ENCODE assay signal across 18 cellular contexts in the genomic region with DNA sequence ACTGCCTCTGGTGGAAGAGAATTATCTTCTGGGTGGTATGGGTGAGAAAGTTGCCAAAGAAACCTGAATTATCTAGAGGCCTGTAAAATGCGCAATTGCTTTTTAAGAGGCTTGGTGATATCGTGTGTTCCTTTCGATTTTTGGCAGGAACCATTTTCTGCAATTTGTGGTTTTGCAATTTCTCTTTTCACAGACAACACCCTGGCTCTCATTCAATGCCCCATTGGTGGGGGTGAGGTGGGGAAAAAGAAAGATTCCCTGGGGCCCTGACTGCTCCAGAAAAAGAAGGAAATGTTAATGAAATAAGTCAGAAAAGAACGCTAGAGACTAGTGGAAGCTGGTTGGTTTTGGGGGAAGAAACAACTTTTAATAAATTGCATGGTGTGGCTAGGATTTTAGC.
DNase-seq lines count a peak whose midpoint lies in the region; TF ChIP-seq lines count a peak whose summit lies in the region.
"Had no signal": no experiment of that assay in that cellular context is flagged by ENCODE, and none has a peak within 500 bp of the region (broad histone marks: within the 10 kb centered on the region; RNA-seq: fewer than 3 reads in every experiment).

No MANE protein-coding gene starts in this region.

- no peak overlapping the region for H3K18ac ChIP-seq in trophoblast cell (ENCODE audit: low read length)

- H2AK5ac ChIP-seq in trophoblast cell (ENCODE audit: low read length) = no peak overlapping the region

- no peak for TF ChIP-seq CTCF in CD14-positive monocyte (IDR thresholded peaks at IDR 0.05)
- no peak for TF ChIP-seq CTCF in cardiac fibroblast (IDR thresholded peaks at IDR 0.05; ENCODE audit: low read depth, low read length)
- no peak for TF ChIP-seq CTCF in neutrophil (IDR thresholded peaks at IDR 0.05)
- TF ChIP-seq CTCF in Peyer's patch (IDR thresholded peaks at IDR 0.05) = no peak

- H3K36me3 Mint-ChIP-seq in CD14-positive monocyte = no peaks in the 10 kb centered on the region
- H3K36me3 Mint-ChIP-seq: CD4-positive, alpha-beta memory T cell had no signal

- no peak overlapping the region for H2AFZ ChIP-seq in trophoblast cell (ENCODE audit: insufficient read depth, low read length, poor library complexity)
- H2AFZ ChIP-seq: parathyroid adenoma had no signal

- H3K79me2 ChIP-seq in trophoblast cell (ENCODE audit: control insufficient read depth, insufficient read depth, low read length, poor library complexity) = no peaks in the 10 kb centered on the region
- H3K79me2 ChIP-seq: parathyroid adenoma had no signal

- H3K27ac ChIP-seq in KOPT-K1 (ENCODE audit: low read depth, low read length, poor library complexity, severe bottlenecking) (peak overlapping the region; percentile 100), neutrophil (peak overlapping the region; percentile 61), trophoblast cell (ENCODE audit: low read depth, low read length) (no peak overlapping the region), Peyer's patch (no peak overlapping the region)
- H3K27ac ChIP-seq: epithelial cell of prostate, parathyroid adenoma had no signal

- peak overlapping the region in 4 of 7 donors; percentile 7 to 62 (median 38) for H3K27ac Mint-ChIP-seq in CD14-positive monocyte
- H3K27ac Mint-ChIP-seq: activated T-cell treated with anti-CD3 and anti-CD28 coated beads, Interleukin-2, amount 50 U/mL, for 72 hours; CD4-positive, alpha-beta memory T cell; stimulated activated naive CD8-positive, alpha-beta T cell treated with anti-CD3 and anti-CD28 coated beads, Interleukin-15, amount 100 ng/mL, for 72 hours; T-helper 2 cell treated with Interferon-gamma antibody and Interleukin-4, amounts not matched to agents 5 μg/mL and 100 μg/mL, for 36 hours had no signal

- H3K23ac ChIP-seq in trophoblast cell (ENCODE audit: low read length) = no peak overlapping the region

- TF ChIP-seq POLR2A in Peyer's patch (IDR thresholded peaks at IDR 0.05) = no peak

- H3K36me3 ChIP-seq in KOPT-K1 (ENCODE audit: insufficient read depth, low read length) = no peaks in the 10 kb centered on the region
- H3K36me3 ChIP-seq in neutrophil = no peaks in the 10 kb centered on the region
- no peaks in the 10 kb centered on the region for H3K36me3 ChIP-seq in trophoblast cell (ENCODE audit: control insufficient read depth in 1 of 2, insufficient read depth in 2 of 2, low read length in 2 of 2)
- H3K36me3 ChIP-seq in Peyer's patch = no peaks in the 10 kb centered on the region
- H3K36me3 ChIP-seq: vagina had no signal

- intact Hi-C loops in CD14-positive monocyte (cut with micrococcal nuclease) = no loop called here

- H4K12ac ChIP-seq in trophoblast cell (ENCODE audit: low read depth, low read length) = no peak overlapping the region

- H3K9me3 ChIP-seq in KOPT-K1 (ENCODE audit: insufficient read depth, low read length, poor library complexity, severe bottlenecking) = peaks cover 13% of the 10 kb centered on the region
- H3K9me3 ChIP-seq in neutrophil = no peaks in the 10 kb centered on the region
- no peaks in the 10 kb centered on the region for H3K9me3 ChIP-seq in trophoblast cell (ENCODE audit: insufficient read depth, low read depth, low read length)
- H3K9me3 ChIP-seq in Peyer's patch = no peaks in the 10 kb centered on the region
- H3K9me3 ChIP-seq: vagina had no signal

- no peaks in the 10 kb centered on the region for H3K27me3 Mint-ChIP-seq in CD14-positive monocyte (ENCODE audit: low read depth in 3 of 3)
- H3K27me3 Mint-ChIP-seq: CD4-positive, alpha-beta memory T cell; stimulated activated naive CD8-positive, alpha-beta T cell treated with anti-CD3 and anti-CD28 coated beads, Interleukin-15, amount 100 ng/mL, for 72 hours had no signal

- H4K8ac ChIP-seq in trophoblast cell (ENCODE audit: low read depth, low read length) = no peak overlapping the region

- peaks cover 16% of the 10 kb centered on the region for H3K4me1 Mint-ChIP-seq in CD14-positive monocyte
- H3K4me1 Mint-ChIP-seq: CD4-positive, alpha-beta memory T cell; stimulated activated naive CD8-positive, alpha-beta T cell treated with anti-CD3 and anti-CD28 coated beads, Interleukin-15, amount 100 ng/mL, for 72 hours had no signal

- H3K4me3 Mint-ChIP-seq in CD14-positive monocyte = peak overlapping the region; percentile 55 to 72
- H3K4me3 Mint-ChIP-seq: activated T-cell treated with anti-CD3 and anti-CD28 coated beads, Interleukin-2, amount 50 U/mL, for 72 hours; CD4-positive, alpha-beta memory T cell; stimulated activated naive CD8-positive, alpha-beta T cell treated with anti-CD3 and anti-CD28 coated beads, Interleukin-15, amount 100 ng/mL, for 72 hours; T-helper 2 cell treated with Interferon-gamma antibody and Interleukin-4, amounts not matched to agents 5 μg/mL and 100 μg/mL, for 36 hours had no signal

- no peak overlapping the region for H2BK12ac ChIP-seq in trophoblast cell (ENCODE audit: low read length)

- H3K9ac ChIP-seq in trophoblast cell (ENCODE audit: low read length) = no peak overlapping the region
- H3K9ac ChIP-seq: parathyroid adenoma had no signal

- H3K4me3 ChIP-seq in cardiac fibroblast (replicated peaks in 1 of 2; ENCODE audit: low read depth in 2 of 2, low read length in 2 of 2) (no peak overlapping the region), neutrophil (ENCODE audit: low read depth in 1 of 2, low read length in 1 of 2) (peak overlapping the region; percentile 16 to 31), trophoblast cell (ENCODE audit: low read depth, low read length) (no peak overlapping the region), Peyer's patch (no peak overlapping the region)
- H3K4me3 ChIP-seq: coronary artery, vagina had no signal

- no peaks in the 10 kb centered on the region for H3K79me1 ChIP-seq in trophoblast cell (ENCODE audit: low read length)

- H4K91ac ChIP-seq in trophoblast cell (ENCODE audit: low read depth, low read length) = no peak overlapping the region

- no peak overlapping the region for H3K14ac ChIP-seq in trophoblast cell (ENCODE audit: low read length)

- peaks cover 0 to 3% (median 0%) of the 10 kb centered on the region in 7 donors for H3K9me3 Mint-ChIP-seq in CD14-positive monocyte
- H3K9me3 Mint-ChIP-seq: stimulated activated naive CD8-positive, alpha-beta T cell treated with anti-CD3 and anti-CD28 coated beads, Interleukin-15, amount 100 ng/mL, for 72 hours; T-helper 2 cell treated with Interferon-gamma antibody and Interleukin-4, amounts not matched to agents 5 μg/mL and 100 μg/mL, for 36 hours had no signal

- H3K4me2 ChIP-seq in trophoblast cell (ENCODE audit: low read length) = no peak overlapping the region

- no peak overlapping the region for H2BK120ac ChIP-seq in trophoblast cell (ENCODE audit: insufficient read depth, low read length, poor library complexity)

- H3K4ac ChIP-seq in trophoblast cell (ENCODE audit: low read depth, low read length) = no peak overlapping the region

- no CpG with 5 or more reads among the region's 4 CpGs for WGBS in trophoblast cell (ENCODE audit: extremely low coverage, insufficient coverage, insufficient read length)

- H3K4me1 ChIP-seq in neutrophil (ENCODE audit: control insufficient read depth in 1 of 2, insufficient read depth in 1 of 2, low read depth in 1 of 2, low read length in 1 of 2) (peaks cover 12 to 13% of the 10 kb centered on the region in 2 experiments), trophoblast cell (ENCODE audit: control insufficient read depth in 1 of 2, insufficient read depth in 2 of 2, low read length in 2 of 2) (no peaks in the 10 kb centered on the region), Peyer's patch (no peaks in the 10 kb centered on the region)
- H3K4me1 ChIP-seq: parathyroid adenoma had no signal

- no peaks in the 10 kb centered on the region for H3K27me3 ChIP-seq in neutrophil
- H3K27me3 ChIP-seq in trophoblast cell (ENCODE audit: insufficient read depth, low read length) = no peaks in the 10 kb centered on the region
- H3K27me3 ChIP-seq in Peyer's patch = no peaks in the 10 kb centered on the region
- H3K27me3 ChIP-seq: vagina had no signal

- DNase-seq in CD14-positive monocyte (ENCODE audit: low spot score) (no peak), cardiac fibroblast (ENCODE audit: low read depth in 2 of 2) (peak; percentile 7 to 20), trophoblast cell (no peak), Peyer's patch (no peak)
- DNase-seq in activated naive CD4-positive, alpha-beta T cell treated with anti-CD3 and anti-CD28 coated beads, Interleukin-2, amount 50 U/mL, for 16 hours = no peak
- DNase-seq: activated T-cell treated with anti-CD3 and anti-CD28 coated beads, Interleukin-2, amount 50 U/mL, for 72 hours; CD4-positive, alpha-beta memory T cell; left cardiac atrium; SHP77; stimulated activated CD4-positive, alpha-beta T cell treated with anti-CD3 and anti-CD28 coated beads, Interleukin-12 subunit alpha, Interleukin-12 subunit beta, amount 100 ng/mL, for 4 hours; stimulated activated naive CD8-positive, alpha-beta T cell treated with anti-CD3 and anti-CD28 coated beads, Interleukin-15, amount 100 ng/mL, for 72 hours had no signal

- H2BK5ac ChIP-seq in trophoblast cell (ENCODE audit: low read depth, low read length, poor library complexity) = no peak overlapping the region

Comparison
In these comparisons a context has a peak if more than half of its experiments do, and no peak if none do; other contexts are left out.
1. DNase-seq: peak in cardiac fibroblast (2 of 2); none in CD14-positive monocyte (single experiment), trophoblast cell (0 of 2), Peyer's patch (0 of 3) and activated naive CD4-positive, alpha-beta T cell treated with anti-CD3 and anti-CD28 coated beads, Interleukin-2, amount 50 U/mL, for 16 hours (single experiment).
2. H3K27ac ChIP-seq: peak in KOPT-K1 (single experiment) and neutrophil (single experiment); none in trophoblast cell (single experiment) and Peyer's patch (0 of 4).
3. H3K4me3 ChIP-seq: peak in neutrophil (2 of 2); none in cardiac fibroblast (0 of 2), trophoblast cell (single experiment) and Peyer's patch (0 of 4).